ENCODE assay signal across 11 cellular contexts in genomic region chr4:14874990-14875389, GRCh38.
A peak's percentile ranks its signal among the peaks of the same experiment; 100 is the strongest.
DNase-seq lines count a peak whose midpoint lies in the region; ATAC-seq and TF ChIP-seq lines count a peak whose summit lies in the region.
"Had no signal": no experiment of that assay in that cellular context is flagged by ENCODE, and none has a peak within 500 bp of the region (broad histone marks: within the 10 kb centered on the region; RNA-seq: fewer than 3 reads in every experiment).

No MANE protein-coding gene starts in this region.

- in situ Hi-C loops in brain microvascular endothelial cell (cut with HindIII; ENCODE audit: low pct_ligation_motif_present, low sequenced_read_pairs), result no loop called here

- H3K9me3 ChIP-seq in right atrium auricular region, result no peaks in the 10 kb centered on the region

- no peak for TF ChIP-seq CTCF in brain microvascular endothelial cell (IDR thresholded peaks at IDR 0.05; ENCODE audit: low read depth, low read length, missing control alignments)
- TF ChIP-seq CTCF in right atrium auricular region (IDR thresholded peaks at IDR 0.05), result no peak

- H3K27me3 ChIP-seq in brain microvascular endothelial cell (replicated peaks) (no peaks in the 10 kb centered on the region), right atrium auricular region (no peaks in the 10 kb centered on the region)

- DNase-seq in foreskin melanocyte, result peak; percentile 73
- no peak for DNase-seq in brain microvascular endothelial cell
- no peak for DNase-seq in right atrium auricular region (ENCODE audit: low spot score)
- DNase-seq in DMS153 (lab: John Stamatoyannopoulos, UW), result no peak
- DNase-seq in effector CD8-positive, alpha-beta T cell (lab: John Stamatoyannopoulos, UW), result no peak
- DNase-seq: aorta, midbrain, NCI-H1105 had no signal

- H3K4me1 ChIP-seq in right atrium auricular region, result peaks cover 0 to 13% of the 10 kb centered on the region in 2 donors

- ATAC-seq in GM19023 (IDR thresholded peaks at IDR 0.05; ENCODE audit: unreplicated experiment), result peak; percentile 69
- peak; percentile 59 for ATAC-seq in GM21576 (IDR thresholded peaks at IDR 0.05; ENCODE audit: unreplicated experiment)
- ATAC-seq in HG03139 (IDR thresholded peaks at IDR 0.05; ENCODE audit: unreplicated experiment), result peak; percentile 44

- H3K4me3 ChIP-seq in brain microvascular endothelial cell (ENCODE audit: low read depth, low read length) (no peak overlapping the region), right atrium auricular region (no peak overlapping the region)

- H3K27ac ChIP-seq in brain microvascular endothelial cell (no peak overlapping the region), right atrium auricular region (no peak overlapping the region)

- H3K36me3 ChIP-seq in brain microvascular endothelial cell (replicated peaks) (no peaks in the 10 kb centered on the region), right atrium auricular region (no peaks in the 10 kb centered on the region)
